In genomic region chr4:69178751-69179205, GRCh38 we compare ENCODE assay signal across 12 cellular contexts. TPM values are rescaled to one million over a fixed set of nuclear protein-coding genes. Genes with fewer than 3 reads are reported as not detected.
"Had no signal": no experiment of that assay in that cellular context is flagged by ENCODE, and none has a peak within 500 bp of the region (broad histone marks: within the 10 kb centered on the region; RNA-seq: fewer than 3 reads in every experiment).

No MANE protein-coding gene starts in this region.

RNA-seq across cellular contexts. Expression of gene UGT2B11, which starts 35.8 kb away (rescaled TPM):
- total RNA-seq: endothelial cell of umbilical vein, lung microvascular endothelial cell, mesenteric fat pad, natural killer cell, neural crest cell, ovary, posterior vena cava, right cardiac atrium, thoracic aorta, ureter had no signal
- polyA plus RNA-seq: endothelial cell of umbilical vein, esophagus, ovary, right cardiac atrium, stomach had no signal
